Comparison of ENCODE assay signal across 8 cellular contexts in genomic region chr20:25310921-25311728, GRCh38.
DNase-seq lines count a peak whose midpoint lies in the region; ATAC-seq, FAIRE-seq and TF ChIP-seq lines count a peak whose summit lies in the region.

No MANE protein-coding gene starts in this region.

- TF ChIP-seq CTCF in astrocyte (IDR thresholded peaks at IDR 0.05; ENCODE audit: insufficient read depth, low read depth, low read length) (no peak), right lobe of liver (IDR thresholded peaks at IDR 0.05) (no peak)

- intact Hi-C loops in right lobe of liver (cut with DNase I): no loop called here

- H3K27ac ChIP-seq in astrocyte (ENCODE audit: low read depth, low read length): peak overlapping the region; percentile 95
- H3K27ac ChIP-seq in right lobe of liver: peak overlapping the region; percentile 61 to 70 (median 61)

- no peaks in the 10 kb centered on the region for H4K20me1 ChIP-seq in astrocyte (ENCODE audit: insufficient read depth, low read length)

- FAIRE-seq in astrocyte (lab: Jason Lieb, UNC) (peak; percentile 54), urothelium cell line (lab: Jason Lieb, UNC) (peak; percentile 68)

- H3K27me3 Mint-ChIP-seq in activated T-cell treated with anti-CD3 and anti-CD28 coated beads, Interleukin-2, amount 50 U/mL, for 4 hours (ENCODE audit: low read depth): no peaks in the 10 kb centered on the region
- no peaks in the 10 kb centered on the region for H3K27me3 Mint-ChIP-seq in astrocyte (ENCODE audit: low read depth, unreplicated experiment)

- H3K27me3 ChIP-seq in astrocyte (ENCODE audit: insufficient read depth, low read length): no peaks in the 10 kb centered on the region
- H3K27me3 ChIP-seq in right lobe of liver: no peaks in the 10 kb centered on the region

- peak overlapping the region; percentile 93 for H3K4me2 ChIP-seq in astrocyte (ENCODE audit: low read length)

- peaks cover 29% of the 10 kb centered on the region for H3K4me1 Mint-ChIP-seq in activated T-cell treated with anti-CD3 and anti-CD28 coated beads, Interleukin-2, amount 50 U/mL, for 4 hours (ENCODE audit: low read depth)
- peaks cover 42% of the 10 kb centered on the region for H3K4me1 Mint-ChIP-seq in astrocyte (ENCODE audit: low read depth, unreplicated experiment)

- peak overlapping the region; percentile 100 for H3K27ac Mint-ChIP-seq in astrocyte (ENCODE audit: unreplicated experiment)

- H3K4me3 Mint-ChIP-seq in activated T-cell treated with anti-CD3 and anti-CD28 coated beads, Interleukin-2, amount 50 U/mL, for 4 hours: peak overlapping the region; percentile 61
- H3K4me3 Mint-ChIP-seq in astrocyte (ENCODE audit: unreplicated experiment): peak overlapping the region; percentile 70

- H3K36me3 ChIP-seq in astrocyte (ENCODE audit: insufficient read depth, low read length): no peaks in the 10 kb centered on the region
- H3K36me3 ChIP-seq in right lobe of liver: no peaks in the 10 kb centered on the region

- peak overlapping the region; percentile 45 for H2AFZ ChIP-seq in astrocyte (ENCODE audit: low read depth, low read length)

- peak overlapping the region; percentile 89 for H3K9ac ChIP-seq in astrocyte (ENCODE audit: low read length)

- H3K9me3 Mint-ChIP-seq in activated T-cell treated with anti-CD3 and anti-CD28 coated beads, Interleukin-2, amount 50 U/mL, for 4 hours: no peaks in the 10 kb centered on the region
- H3K9me3 Mint-ChIP-seq in astrocyte (ENCODE audit: unreplicated experiment): no peaks in the 10 kb centered on the region

- H3K4me3 ChIP-seq in astrocyte (ENCODE audit: insufficient read depth, low read depth, low read length) (peak overlapping the region; percentile 47), right lobe of liver (no peak overlapping the region)

- peaks cover 10% of the 10 kb centered on the region for H3K36me3 Mint-ChIP-seq in activated T-cell treated with anti-CD3 and anti-CD28 coated beads, Interleukin-2, amount 50 U/mL, for 4 hours (ENCODE audit: insufficient read depth)
- H3K36me3 Mint-ChIP-seq in astrocyte (ENCODE audit: low read depth, unreplicated experiment): peaks cover 4% of the 10 kb centered on the region

- H3K4me1 ChIP-seq in astrocyte (ENCODE audit: insufficient read depth, low read length) (peaks cover 43% of the 10 kb centered on the region), right lobe of liver (peaks cover 0 to 31% (median 11%) of the 10 kb centered on the region in 4 donors)

- 42% methylated on average over 4 of the region's 6 CpGs for WGBS in right lobe of liver (ENCODE audit: insufficient coverage, low coverage, low lambda C conversion rate, missing lambda C conversion rate)

- H3K79me2 ChIP-seq in astrocyte (ENCODE audit: insufficient read depth, low read length): no peaks in the 10 kb centered on the region

- TF ChIP-seq POLR2A in right lobe of liver (IDR thresholded peaks at IDR 0.05): no peak

- no peak for DNase-seq in activated T-cell treated with anti-CD3 and anti-CD28 coated beads, Interleukin-2, amount 50 U/mL, for 4 hours
- DNase-seq in activated T-cell treated with anti-CD3 and anti-CD28 coated beads for 4 hours (no peak), astrocyte (ENCODE audit: low read depth) (peak; percentile 93), right lobe of liver (peak; percentile 32 to 51 (median 49)), urothelium cell line (ENCODE audit: low spot score) (peak; percentile 54), NCI-H446 (lab: John Stamatoyannopoulos, UW) (no peak), cerebellum (ENCODE audit: low spot score) (no peak)

- ATAC-seq in activated T-cell treated with anti-CD3 and anti-CD28 coated beads, Interleukin-2, amount 50 U/mL, for 4 hours: no peak
- ATAC-seq in right lobe of liver: peak; percentile 29 to 41 (median 36)
- no peak for ATAC-seq in GM18907 (IDR thresholded peaks at IDR 0.05; ENCODE audit: unreplicated experiment)

- no peaks in the 10 kb centered on the region for H3K9me3 ChIP-seq in astrocyte (ENCODE audit: insufficient read depth, low read depth, low read length)
- H3K9me3 ChIP-seq in right lobe of liver: no peaks in the 10 kb centered on the region

Comparison
In these comparisons a context has a peak if more than half of its experiments do, and no peak if none do; other contexts are left out.
1. ATAC-seq: peak in right lobe of liver (4 of 4); none in activated T-cell treated with anti-CD3 and anti-CD28 coated beads, Interleukin-2, amount 50 U/mL, for 4 hours (0 of 2) and GM18907 (single experiment).
2. DNase-seq: peak in astrocyte (single experiment), right lobe of liver (3 of 3) and urothelium cell line (single experiment); none in activated T-cell treated with anti-CD3 and anti-CD28 coated beads, Interleukin-2, amount 50 U/mL, for 4 hours (single experiment), activated T-cell treated with anti-CD3 and anti-CD28 coated beads for 4 hours (single experiment), NCI-H446 (0 of 2) and cerebellum (single experiment).